In the genomic region with DNA sequence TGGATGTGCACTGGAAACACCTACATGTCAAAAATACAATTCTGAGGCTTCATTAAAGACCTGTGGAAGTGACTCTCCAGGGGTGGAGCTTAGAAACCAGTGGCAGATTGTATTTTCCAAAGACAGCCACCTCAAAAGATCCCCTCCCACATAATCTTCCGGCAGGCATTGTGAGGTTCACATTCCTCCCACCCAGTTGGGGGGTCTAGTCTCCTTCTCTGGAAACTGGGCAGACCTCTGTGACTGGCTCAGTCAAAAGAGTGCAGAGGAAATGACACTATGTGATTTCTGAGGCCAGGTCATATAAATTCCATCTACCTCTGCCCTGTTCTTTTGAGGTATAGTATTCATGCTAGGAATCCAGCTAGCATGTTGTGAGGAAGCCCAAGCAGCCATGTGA, we compare ENCODE assay signal across 16 cellular contexts. TPM values are rescaled to one million over a fixed set of nuclear protein-coding genes. Genes with fewer than 3 reads are reported as not detected.
"Had no signal": no experiment of that assay in that cellular context is flagged by ENCODE, and none has a peak within 500 bp of the region (broad histone marks: within the 10 kb centered on the region; RNA-seq: fewer than 3 reads in every experiment).

No MANE protein-coding gene starts in this region.

- H3K4me1 Mint-ChIP-seq: activated T-helper 17 cell treated with anti-CD3 and anti-CD28 coated beads, Interleukin-2, amount 50 U/mL, for 72 hours had no signal

- H3K9me3 Mint-ChIP-seq: activated T-helper 17 cell treated with anti-CD3 and anti-CD28 coated beads, Interleukin-2, amount 50 U/mL, for 72 hours; naive B cell; T-cell had no signal

- DNase-seq: activated naive CD4-positive, alpha-beta T cell treated with anti-CD3 and anti-CD28 coated beads, Interleukin-2, amount 10 ng/mL, durations not matched to agents 7 days and 5 days; activated T-cell treated with anti-CD3 and anti-CD28 coated beads for 4 hours; body of pancreas; central memory CD4-positive, alpha-beta T cell; esophagus squamous epithelium; naive B cell; nucleus accumbens; right cardiac atrium; T-cell; T1000; uterus had no signal

- ATAC-seq: activated CD4-positive, CD25-positive, alpha-beta regulatory T cell treated with anti-CD3 and anti-CD28 coated beads, Interleukin-2, amount 50 U/mL, for 24 hours; activated T-helper 17 cell treated with anti-CD3 and anti-CD28 coated beads, Interleukin-2, amount 50 U/mL, for 72 hours; body of pancreas; right cardiac atrium; T-cell had no signal

- H3K4me3 Mint-ChIP-seq: activated naive CD4-positive, alpha-beta T cell treated with anti-CD3 and anti-CD28 coated beads, Interleukin-2, amount 10 ng/mL, durations not matched to agents 7 days and 5 days; activated T-helper 17 cell treated with anti-CD3 and anti-CD28 coated beads, Interleukin-2, amount 50 U/mL, for 72 hours had no signal

- H3K27ac Mint-ChIP-seq: activated naive CD4-positive, alpha-beta T cell treated with anti-CD3 and anti-CD28 coated beads, Interleukin-2, amount 10 ng/mL, durations not matched to agents 7 days and 5 days; activated T-helper 17 cell treated with anti-CD3 and anti-CD28 coated beads, Interleukin-2, amount 50 U/mL, for 72 hours; T-cell had no signal

- H3K36me3 Mint-ChIP-seq: activated naive CD4-positive, alpha-beta T cell treated with anti-CD3 and anti-CD28 coated beads, Interleukin-2, amount 10 ng/mL, durations not matched to agents 7 days and 5 days; naive B cell; T-cell had no signal

RNA-seq across cellular contexts. Expression of a gene that starts 1.9 kb away (rescaled TPM):
- total RNA-seq: body of pancreas, fibroblast of villous mesenchyme, left lobe of liver had no signal

RNA-seq across cellular contexts. Expression of a gene that starts 5.4 kb away (rescaled TPM):
- total RNA-seq: activated T-helper 17 cell treated with anti-CD3 and anti-CD28 coated beads, Interleukin-2, amount 50 U/mL, for 72 hours; fibroblast of villous mesenchyme had no signal
- polyA plus RNA-seq: keratinocyte had no signal
